ENCODE assay signal across 12 cellular contexts in the genomic region with DNA sequence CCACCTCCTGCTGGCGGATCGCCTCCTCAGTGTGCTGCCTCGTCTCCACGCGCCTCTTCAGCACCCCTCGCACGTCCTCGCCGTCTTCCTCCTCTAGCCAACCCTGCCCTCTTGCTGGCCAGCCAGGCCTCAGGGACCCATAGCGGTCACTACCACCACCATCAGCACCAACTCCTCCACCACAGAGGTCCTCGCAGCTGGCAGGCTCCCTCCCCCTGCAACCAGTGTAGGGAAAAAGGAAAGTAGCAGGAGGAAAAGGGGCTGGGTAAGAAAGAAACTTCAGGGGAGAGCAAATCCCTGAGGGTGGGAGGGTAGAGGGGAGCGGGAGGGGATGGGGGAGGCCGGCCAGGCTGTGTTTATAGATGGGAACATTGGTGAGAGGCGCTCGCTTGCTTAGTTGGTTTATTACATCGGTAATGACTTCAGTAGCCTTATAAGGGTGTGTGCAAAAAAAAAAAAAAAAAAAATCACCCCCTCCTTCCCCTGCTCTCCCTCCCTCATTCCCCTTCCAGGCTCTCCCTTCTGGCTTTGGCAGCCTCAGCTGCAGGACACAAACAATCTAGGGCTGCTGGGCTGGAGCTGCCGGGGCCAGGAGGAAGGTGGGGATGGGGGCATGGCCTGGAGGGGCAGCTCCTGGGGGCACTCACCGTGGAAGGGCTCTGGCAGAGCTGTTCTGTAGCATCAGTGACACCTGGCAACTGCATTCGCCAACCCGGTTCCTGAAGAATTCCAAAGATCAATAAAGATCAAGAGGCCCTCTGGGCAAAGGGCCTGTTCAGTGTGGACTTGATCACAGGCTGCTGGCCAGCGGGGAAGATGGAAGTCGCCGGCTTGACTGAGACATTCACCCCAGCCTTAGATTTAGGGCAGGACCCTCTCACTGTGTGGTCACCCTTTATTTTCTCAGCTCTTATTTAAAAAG.
DNase-seq lines count a peak whose midpoint lies in the region; ATAC-seq and TF ChIP-seq lines count a peak whose summit lies in the region.
"Had no signal": no experiment of that assay in that cellular context is flagged by ENCODE, and none has a peak within 500 bp of the region (broad histone marks: within the 10 kb centered on the region; RNA-seq: fewer than 3 reads in every experiment).

No MANE protein-coding gene starts in this region.

- H3K27ac ChIP-seq in body of pancreas, result no peak overlapping the region
- H3K27ac ChIP-seq in heart left ventricle, result peak overlapping the region in 8 of 12 donors; percentile 3 to 90 (median 46)
- peak overlapping the region; percentile 3 for H3K27ac ChIP-seq in thymus (ENCODE audit: low read depth)

- peak in 3 of 4 donors; percentile 18 to 27 (median 22) for DNase-seq in body of pancreas
- no peak for DNase-seq in heart left ventricle
- no peak for DNase-seq in inferior parietal cortex (ENCODE audit: extremely low spot score)
- no peak for DNase-seq in NCI-H1930 (lab: John Stamatoyannopoulos, UW)
- DNase-seq: effector memory CD8-positive, alpha-beta T cell; NCI-H1417 treated with DMSO at 0.1 percent for 48 hours; NCI-H774; SIG-M5 had no signal

- TF ChIP-seq POLR2A in body of pancreas (IDR thresholded peaks at IDR 0.05), result no peak
- no peak for TF ChIP-seq POLR2A in heart left ventricle (IDR thresholded peaks at IDR 0.05)

- TF ChIP-seq CTCF in body of pancreas (IDR thresholded peaks at IDR 0.05) (no peak), heart left ventricle (IDR thresholded peaks at IDR 0.05) (no peak)

- intact Hi-C loops in body of pancreas (cut with DNase I), result no loop called here
- intact Hi-C loops in heart left ventricle (cut with DNase I), result loop anchor here in 4 of 10 donors (1.0 to 10.0 kb wide), 4 partner anchors 46 to 49 kb away; no protein-coding TSS in a partner anchor

- H3K9me3 ChIP-seq in body of pancreas, result no peaks in the 10 kb centered on the region
- no peaks in the 10 kb centered on the region for H3K9me3 ChIP-seq in heart left ventricle
- H3K9me3 ChIP-seq in mucosa of stomach (ENCODE audit: control insufficient read depth, low read length), result no peaks in the 10 kb centered on the region
- H3K9me3 ChIP-seq in thymus (ENCODE audit: control insufficient read depth), result no peaks in the 10 kb centered on the region

- 64 to 72% methylated on average over 23 of the region's 23 CpGs for WGBS in body of pancreas, 2 donors
- WGBS in heart left ventricle, 4 donors, result 80 to 84% (median 81%) methylated on average over 21 to 23 of the region's 23 CpGs
- 95% methylated on average over 23 of the region's 23 CpGs for WGBS in thymus

- H3K36me3 ChIP-seq in body of pancreas (replicated peaks in 1 of 2; ENCODE audit: insufficient read depth in 1 of 2, low read depth in 2 of 2) (no peaks in the 10 kb centered on the region), heart left ventricle (no peaks in the 10 kb centered on the region), mucosa of stomach (ENCODE audit: control insufficient read depth, insufficient read depth, low read length) (no peaks in the 10 kb centered on the region), thymus (ENCODE audit: control insufficient read depth, insufficient read depth) (no peaks in the 10 kb centered on the region)

- no peaks in the 10 kb centered on the region for H3K27me3 ChIP-seq in body of pancreas
- no peaks in the 10 kb centered on the region for H3K27me3 ChIP-seq in heart left ventricle
- H3K27me3 ChIP-seq in mucosa of stomach (ENCODE audit: control insufficient read depth, insufficient read depth, low read length), result no peaks in the 10 kb centered on the region
- no peaks in the 10 kb centered on the region for H3K27me3 ChIP-seq in thymus (ENCODE audit: control insufficient read depth, insufficient read depth)

- peak overlapping the region; percentile 49 for H3K9ac ChIP-seq in mucosa of stomach (ENCODE audit: low read length)

- ATAC-seq in body of pancreas, result no peak
- peak in 3 of 4 donors; percentile 35 to 59 (median 38) for ATAC-seq in heart left ventricle
- no peak for ATAC-seq in GM21423 (IDR thresholded peaks at IDR 0.05; ENCODE audit: unreplicated experiment)
- no peak for ATAC-seq in HG02885 (IDR thresholded peaks at IDR 0.05; ENCODE audit: poor library complexity, unreplicated experiment)
- ATAC-seq: effector memory CD8-positive, alpha-beta T cell had no signal

- H3K4me1 ChIP-seq in body of pancreas (no peaks in the 10 kb centered on the region), heart left ventricle (peaks cover 0 to 21% (median 8%) of the 10 kb centered on the region in 12 donors), mucosa of stomach (ENCODE audit: control insufficient read depth, insufficient read depth, low read length) (peaks cover 4% of the 10 kb centered on the region), thymus (ENCODE audit: control insufficient read depth, insufficient read depth, low read length) (no peaks in the 10 kb centered on the region)

- H3K4me3 ChIP-seq in body of pancreas (no peak overlapping the region), heart left ventricle (peak overlapping the region in 11 of 12 donors; percentile 9 to 58 (median 42)), mucosa of stomach (ENCODE audit: low read length) (peak overlapping the region; percentile 36), thymus (ENCODE audit: low read length) (no peak overlapping the region)

Comparison
In these comparisons a context has a peak if more than half of its experiments do, and no peak if none do; other contexts are left out.
1. ATAC-seq: peak in heart left ventricle (3 of 4); none in body of pancreas (single experiment), GM21423 (single experiment) and HG02885 (single experiment).
2. DNase-seq: peak in body of pancreas (3 of 4); none in heart left ventricle (0 of 5), inferior parietal cortex (single experiment) and NCI-H1930 (0 of 2).
3. H3K27ac ChIP-seq: peak in heart left ventricle (8 of 12) and thymus (single experiment); none in body of pancreas (0 of 4).
4. H3K4me3 ChIP-seq: peak in heart left ventricle (11 of 12) and mucosa of stomach (single experiment); none in body of pancreas (0 of 2) and thymus (single experiment).